ENCODE assay signal across 1 cellular context in the genomic region with DNA sequence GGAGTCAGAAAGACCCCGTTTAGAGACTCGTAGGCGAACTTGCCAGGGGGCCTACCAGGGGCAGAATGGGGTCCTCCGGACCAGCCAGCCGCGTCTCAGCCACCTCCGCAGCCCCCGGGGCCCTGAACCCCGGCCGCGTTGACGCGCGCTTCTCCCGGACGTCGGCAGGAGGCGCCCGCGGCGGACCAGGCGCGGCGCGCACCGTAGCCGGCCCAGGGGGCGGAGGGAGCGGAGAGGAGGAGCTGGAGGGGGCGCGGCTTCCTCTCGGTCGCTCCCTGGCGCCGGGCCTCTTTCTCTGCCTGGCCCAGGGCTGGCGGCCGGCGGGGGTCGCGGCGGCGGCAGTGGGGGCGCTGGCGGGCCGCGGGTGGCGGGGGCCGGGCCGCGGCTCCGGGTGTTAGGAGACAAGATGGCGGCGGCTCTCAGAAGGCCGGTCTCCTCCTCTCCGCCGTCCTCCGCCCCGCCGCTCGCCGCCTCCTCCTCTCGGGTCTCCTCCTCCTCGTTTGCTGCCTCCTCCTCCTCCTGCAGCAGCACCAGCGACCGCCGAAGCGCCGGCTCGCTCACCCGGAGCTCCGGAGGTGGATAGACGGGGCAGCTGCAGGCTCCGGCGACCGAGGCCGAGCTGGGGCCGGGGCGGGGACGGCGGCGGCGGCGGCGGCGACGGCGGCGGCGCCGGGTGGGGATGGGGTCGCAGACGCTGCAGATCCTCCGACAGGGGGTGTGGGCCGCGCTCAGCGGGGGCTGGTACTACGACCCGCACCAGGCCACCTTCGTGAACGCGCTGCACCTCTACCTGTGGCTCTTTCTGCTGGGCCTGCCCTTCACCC.
TF ChIP-seq lines count a peak whose summit lies in the region.

A gene (plus strand): TSS at position 288 of the 824 bp plus-strand sequence. CDS start 392 bp downstream, at position 680.

TF ChIP-seq in HepG2, 621 proteins besides CTCF, POLR2A, EP300 and RAD21 (continued from another document and continues in another):
- TF ChIP-seq, protein P1, sequence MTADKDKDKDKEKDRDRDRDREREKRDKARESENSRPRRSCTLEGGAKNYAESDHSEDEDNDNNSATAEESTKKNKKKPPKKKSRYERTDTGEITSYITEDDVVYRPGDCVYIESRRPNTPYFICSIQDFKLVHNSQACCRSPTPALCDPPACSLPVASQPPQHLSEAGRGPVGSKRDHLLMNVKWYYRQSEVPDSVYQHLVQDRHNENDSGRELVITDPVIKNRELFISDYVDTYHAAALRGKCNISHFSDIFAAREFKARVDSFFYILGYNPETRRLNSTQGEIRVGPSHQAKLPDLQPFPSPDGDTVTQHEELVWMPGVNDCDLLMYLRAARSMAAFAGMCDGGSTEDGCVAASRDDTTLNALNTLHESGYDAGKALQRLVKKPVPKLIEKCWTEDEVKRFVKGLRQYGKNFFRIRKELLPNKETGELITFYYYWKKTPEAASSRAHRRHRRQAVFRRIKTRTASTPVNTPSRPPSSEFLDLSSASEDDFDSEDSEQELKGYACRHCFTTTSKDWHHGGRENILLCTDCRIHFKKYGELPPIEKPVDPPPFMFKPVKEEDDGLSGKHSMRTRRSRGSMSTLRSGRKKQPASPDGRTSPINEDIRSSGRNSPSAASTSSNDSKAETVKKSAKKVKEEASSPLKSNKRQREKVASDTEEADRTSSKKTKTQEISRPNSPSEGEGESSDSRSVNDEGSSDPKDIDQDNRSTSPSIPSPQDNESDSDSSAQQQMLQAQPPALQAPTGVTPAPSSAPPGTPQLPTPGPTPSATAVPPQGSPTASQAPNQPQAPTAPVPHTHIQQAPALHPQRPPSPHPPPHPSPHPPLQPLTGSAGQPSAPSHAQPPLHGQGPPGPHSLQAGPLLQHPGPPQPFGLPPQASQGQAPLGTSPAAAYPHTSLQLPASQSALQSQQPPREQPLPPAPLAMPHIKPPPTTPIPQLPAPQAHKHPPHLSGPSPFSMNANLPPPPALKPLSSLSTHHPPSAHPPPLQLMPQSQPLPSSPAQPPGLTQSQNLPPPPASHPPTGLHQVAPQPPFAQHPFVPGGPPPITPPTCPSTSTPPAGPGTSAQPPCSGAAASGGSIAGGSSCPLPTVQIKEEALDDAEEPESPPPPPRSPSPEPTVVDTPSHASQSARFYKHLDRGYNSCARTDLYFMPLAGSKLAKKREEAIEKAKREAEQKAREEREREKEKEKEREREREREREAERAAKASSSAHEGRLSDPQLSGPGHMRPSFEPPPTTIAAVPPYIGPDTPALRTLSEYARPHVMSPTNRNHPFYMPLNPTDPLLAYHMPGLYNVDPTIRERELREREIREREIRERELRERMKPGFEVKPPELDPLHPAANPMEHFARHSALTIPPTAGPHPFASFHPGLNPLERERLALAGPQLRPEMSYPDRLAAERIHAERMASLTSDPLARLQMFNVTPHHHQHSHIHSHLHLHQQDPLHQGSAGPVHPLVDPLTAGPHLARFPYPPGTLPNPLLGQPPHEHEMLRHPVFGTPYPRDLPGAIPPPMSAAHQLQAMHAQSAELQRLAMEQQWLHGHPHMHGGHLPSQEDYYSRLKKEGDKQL (CRISPR knock-in tag; IDR thresholded peaks at IDR 0.05; ENCODE audit: low read depth), result no peak
- TF ChIP-seq RFX1 (IDR thresholded peaks at IDR 0.05), result no peak
- TF ChIP-seq NR1H2 (CRISPR knock-in tag; IDR thresholded peaks at IDR 0.05; ENCODE audit: borderline replicate concordance, low read depth), result no peak
- TF ChIP-seq, protein P2, sequence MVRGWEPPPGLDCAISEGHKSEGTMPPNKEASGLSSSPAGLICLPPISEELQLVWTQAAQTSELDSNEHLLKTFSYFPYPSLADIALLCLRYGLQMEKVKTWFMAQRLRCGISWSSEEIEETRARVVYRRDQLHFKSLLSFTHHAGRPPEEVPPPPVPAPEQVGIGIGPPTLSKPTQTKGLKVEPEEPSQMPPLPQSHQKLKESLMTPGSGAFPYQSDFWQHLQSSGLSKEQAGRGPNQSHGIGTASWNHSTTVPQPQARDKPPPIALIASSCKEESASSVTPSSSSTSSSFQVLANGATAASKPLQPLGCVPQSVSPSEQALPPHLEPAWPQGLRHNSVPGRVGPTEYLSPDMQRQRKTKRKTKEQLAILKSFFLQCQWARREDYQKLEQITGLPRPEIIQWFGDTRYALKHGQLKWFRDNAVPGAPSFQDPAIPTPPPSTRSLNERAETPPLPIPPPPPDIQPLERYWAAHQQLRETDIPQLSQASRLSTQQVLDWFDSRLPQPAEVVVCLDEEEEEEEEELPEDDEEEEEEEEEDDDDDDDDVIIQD (CRISPR knock-in tag; IDR thresholded peaks at IDR 0.05; ENCODE audit: low read depth), result no peak
- no peak for TF ChIP-seq SRSF4 (IDR thresholded peaks at IDR 0.05; ENCODE audit: low read depth, low read length, poor library complexity, severe bottlenecking)
- TF ChIP-seq SMAD1 (CRISPR knock-in tag; IDR thresholded peaks at IDR 0.05; ENCODE audit: borderline replicate concordance, low read depth), result no peak
- TF ChIP-seq, protein P3, sequence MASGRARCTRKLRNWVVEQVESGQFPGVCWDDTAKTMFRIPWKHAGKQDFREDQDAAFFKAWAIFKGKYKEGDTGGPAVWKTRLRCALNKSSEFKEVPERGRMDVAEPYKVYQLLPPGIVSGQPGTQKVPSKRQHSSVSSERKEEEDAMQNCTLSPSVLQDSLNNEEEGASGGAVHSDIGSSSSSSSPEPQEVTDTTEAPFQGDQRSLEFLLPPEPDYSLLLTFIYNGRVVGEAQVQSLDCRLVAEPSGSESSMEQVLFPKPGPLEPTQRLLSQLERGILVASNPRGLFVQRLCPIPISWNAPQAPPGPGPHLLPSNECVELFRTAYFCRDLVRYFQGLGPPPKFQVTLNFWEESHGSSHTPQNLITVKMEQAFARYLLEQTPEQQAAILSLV (CRISPR knock-in tag; IDR thresholded peaks at IDR 0.05; ENCODE audit: borderline replicate concordance), result no peak
- no peak; the same call in 1 of the 2 replicates for TF ChIP-seq ZNF552 (CRISPR knock-in tag; IDR thresholded peaks at IDR 0.05; ENCODE audit: borderline replicate concordance)
- TF ChIP-seq NFYC (CRISPR knock-in tag; IDR thresholded peaks at IDR 0.05), result no peak
- peak; percentile 40; the same call in 1 of the 2 replicates for TF ChIP-seq ISL2 (CRISPR knock-in tag; IDR thresholded peaks at IDR 0.05)
- no peak for TF ChIP-seq MIXL1 (CRISPR knock-in tag; IDR thresholded peaks at IDR 0.05)
- TF ChIP-seq ZNF253 (CRISPR knock-in tag; IDR thresholded peaks at IDR 0.05; ENCODE audit: borderline replicate concordance), result no peak
- no peak for TF ChIP-seq ARNT (IDR thresholded peaks at IDR 0.05)
- no peak for TF ChIP-seq ZNF432 (CRISPR knock-in tag; IDR thresholded peaks at IDR 0.05; ENCODE audit: borderline replicate concordance)
- no peak for TF ChIP-seq ZNF773 (CRISPR knock-in tag; IDR thresholded peaks at IDR 0.05; ENCODE audit: borderline replicate concordance)
- no peak for TF ChIP-seq ZNF20 (CRISPR knock-in tag; IDR thresholded peaks at IDR 0.05)
- 0 out of 2 replicates have a peak, but pooled peaks have one; percentile 43 for TF ChIP-seq ETV6 (CRISPR knock-in tag; conservative IDR thresholded peaks at IDR 0.05)
- no peak for TF ChIP-seq XBP1 (CRISPR knock-in tag; IDR thresholded peaks at IDR 0.05)
- no peak for TF ChIP-seq MAF1 (CRISPR knock-in tag; IDR thresholded peaks at IDR 0.05; ENCODE audit: borderline replicate concordance)
- 0 out of 3 replicates have a peak, but pooled peaks have one; percentile 41 for TF ChIP-seq MXI1 (IDR thresholded peaks at IDR 0.05; ENCODE audit: borderline replicate concordance, low read depth, low read length)
- TF ChIP-seq, protein P4, sequence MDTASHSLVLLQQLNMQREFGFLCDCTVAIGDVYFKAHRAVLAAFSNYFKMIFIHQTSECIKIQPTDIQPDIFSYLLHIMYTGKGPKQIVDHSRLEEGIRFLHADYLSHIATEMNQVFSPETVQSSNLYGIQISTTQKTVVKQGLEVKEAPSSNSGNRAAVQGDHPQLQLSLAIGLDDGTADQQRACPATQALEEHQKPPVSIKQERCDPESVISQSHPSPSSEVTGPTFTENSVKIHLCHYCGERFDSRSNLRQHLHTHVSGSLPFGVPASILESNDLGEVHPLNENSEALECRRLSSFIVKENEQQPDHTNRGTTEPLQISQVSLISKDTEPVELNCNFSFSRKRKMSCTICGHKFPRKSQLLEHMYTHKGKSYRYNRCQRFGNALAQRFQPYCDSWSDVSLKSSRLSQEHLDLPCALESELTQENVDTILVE (CRISPR knock-in tag; IDR thresholded peaks at IDR 0.05), result peak; percentile 65; the same call in 1 of the 2 replicates
- TF ChIP-seq TEAD2 (CRISPR knock-in tag; IDR thresholded peaks at IDR 0.05), result no peak
- 0 out of 2 replicates have a peak, but pooled peaks have one; percentile 11 for TF ChIP-seq ELF3 (CRISPR knock-in tag; IDR thresholded peaks at IDR 0.05)
- TF ChIP-seq ZNF530 (CRISPR knock-in tag; IDR thresholded peaks at IDR 0.05; ENCODE audit: low read depth), result no peak
- TF ChIP-seq, protein P5, sequence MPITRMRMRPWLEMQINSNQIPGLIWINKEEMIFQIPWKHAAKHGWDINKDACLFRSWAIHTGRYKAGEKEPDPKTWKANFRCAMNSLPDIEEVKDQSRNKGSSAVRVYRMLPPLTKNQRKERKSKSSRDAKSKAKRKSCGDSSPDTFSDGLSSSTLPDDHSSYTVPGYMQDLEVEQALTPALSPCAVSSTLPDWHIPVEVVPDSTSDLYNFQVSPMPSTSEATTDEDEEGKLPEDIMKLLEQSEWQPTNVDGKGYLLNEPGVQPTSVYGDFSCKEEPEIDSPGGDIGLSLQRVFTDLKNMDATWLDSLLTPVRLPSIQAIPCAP (CRISPR knock-in tag; IDR thresholded peaks at IDR 0.05; ENCODE audit: low read depth), result no peak
- TF ChIP-seq, protein P6, sequence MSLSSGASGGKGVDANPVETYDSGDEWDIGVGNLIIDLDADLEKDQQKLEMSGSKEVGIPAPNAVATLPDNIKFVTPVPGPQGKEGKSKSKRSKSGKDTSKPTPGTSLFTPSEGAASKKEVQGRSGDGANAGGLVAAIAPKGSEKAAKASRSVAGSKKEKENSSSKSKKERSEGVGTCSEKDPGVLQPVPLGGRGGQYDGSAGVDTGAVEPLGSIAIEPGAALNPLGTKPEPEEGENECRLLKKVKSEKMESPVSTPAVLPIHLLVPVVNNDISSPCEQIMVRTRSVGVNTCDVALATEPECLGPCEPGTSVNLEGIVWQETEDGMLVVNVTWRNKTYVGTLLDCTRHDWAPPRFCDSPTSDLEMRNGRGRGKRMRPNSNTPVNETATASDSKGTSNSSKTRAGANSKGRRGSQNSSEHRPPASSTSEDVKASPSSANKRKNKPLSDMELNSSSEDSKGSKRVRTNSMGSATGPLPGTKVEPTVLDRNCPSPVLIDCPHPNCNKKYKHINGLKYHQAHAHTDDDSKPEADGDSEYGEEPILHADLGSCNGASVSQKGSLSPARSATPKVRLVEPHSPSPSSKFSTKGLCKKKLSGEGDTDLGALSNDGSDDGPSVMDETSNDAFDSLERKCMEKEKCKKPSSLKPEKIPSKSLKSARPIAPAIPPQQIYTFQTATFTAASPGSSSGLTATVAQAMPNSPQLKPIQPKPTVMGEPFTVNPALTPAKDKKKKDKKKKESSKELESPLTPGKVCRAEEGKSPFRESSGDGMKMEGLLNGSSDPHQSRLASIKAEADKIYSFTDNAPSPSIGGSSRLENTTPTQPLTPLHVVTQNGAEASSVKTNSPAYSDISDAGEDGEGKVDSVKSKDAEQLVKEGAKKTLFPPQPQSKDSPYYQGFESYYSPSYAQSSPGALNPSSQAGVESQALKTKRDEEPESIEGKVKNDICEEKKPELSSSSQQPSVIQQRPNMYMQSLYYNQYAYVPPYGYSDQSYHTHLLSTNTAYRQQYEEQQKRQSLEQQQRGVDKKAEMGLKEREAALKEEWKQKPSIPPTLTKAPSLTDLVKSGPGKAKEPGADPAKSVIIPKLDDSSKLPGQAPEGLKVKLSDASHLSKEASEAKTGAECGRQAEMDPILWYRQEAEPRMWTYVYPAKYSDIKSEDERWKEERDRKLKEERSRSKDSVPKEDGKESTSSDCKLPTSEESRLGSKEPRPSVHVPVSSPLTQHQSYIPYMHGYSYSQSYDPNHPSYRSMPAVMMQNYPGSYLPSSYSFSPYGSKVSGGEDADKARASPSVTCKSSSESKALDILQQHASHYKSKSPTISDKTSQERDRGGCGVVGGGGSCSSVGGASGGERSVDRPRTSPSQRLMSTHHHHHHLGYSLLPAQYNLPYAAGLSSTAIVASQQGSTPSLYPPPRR (CRISPR knock-in tag; IDR thresholded peaks at IDR 0.05; ENCODE audit: borderline replicate concordance), result no peak
- no peak; the same call in 1 of the 2 replicates for TF ChIP-seq SP5 (CRISPR knock-in tag; IDR thresholded peaks at IDR 0.05; ENCODE audit: borderline replicate concordance, low read depth)
- TF ChIP-seq ZBTB1 (CRISPR knock-in tag; IDR thresholded peaks at IDR 0.05; ENCODE audit: borderline replicate concordance), result no peak
- TF ChIP-seq, protein P7, sequence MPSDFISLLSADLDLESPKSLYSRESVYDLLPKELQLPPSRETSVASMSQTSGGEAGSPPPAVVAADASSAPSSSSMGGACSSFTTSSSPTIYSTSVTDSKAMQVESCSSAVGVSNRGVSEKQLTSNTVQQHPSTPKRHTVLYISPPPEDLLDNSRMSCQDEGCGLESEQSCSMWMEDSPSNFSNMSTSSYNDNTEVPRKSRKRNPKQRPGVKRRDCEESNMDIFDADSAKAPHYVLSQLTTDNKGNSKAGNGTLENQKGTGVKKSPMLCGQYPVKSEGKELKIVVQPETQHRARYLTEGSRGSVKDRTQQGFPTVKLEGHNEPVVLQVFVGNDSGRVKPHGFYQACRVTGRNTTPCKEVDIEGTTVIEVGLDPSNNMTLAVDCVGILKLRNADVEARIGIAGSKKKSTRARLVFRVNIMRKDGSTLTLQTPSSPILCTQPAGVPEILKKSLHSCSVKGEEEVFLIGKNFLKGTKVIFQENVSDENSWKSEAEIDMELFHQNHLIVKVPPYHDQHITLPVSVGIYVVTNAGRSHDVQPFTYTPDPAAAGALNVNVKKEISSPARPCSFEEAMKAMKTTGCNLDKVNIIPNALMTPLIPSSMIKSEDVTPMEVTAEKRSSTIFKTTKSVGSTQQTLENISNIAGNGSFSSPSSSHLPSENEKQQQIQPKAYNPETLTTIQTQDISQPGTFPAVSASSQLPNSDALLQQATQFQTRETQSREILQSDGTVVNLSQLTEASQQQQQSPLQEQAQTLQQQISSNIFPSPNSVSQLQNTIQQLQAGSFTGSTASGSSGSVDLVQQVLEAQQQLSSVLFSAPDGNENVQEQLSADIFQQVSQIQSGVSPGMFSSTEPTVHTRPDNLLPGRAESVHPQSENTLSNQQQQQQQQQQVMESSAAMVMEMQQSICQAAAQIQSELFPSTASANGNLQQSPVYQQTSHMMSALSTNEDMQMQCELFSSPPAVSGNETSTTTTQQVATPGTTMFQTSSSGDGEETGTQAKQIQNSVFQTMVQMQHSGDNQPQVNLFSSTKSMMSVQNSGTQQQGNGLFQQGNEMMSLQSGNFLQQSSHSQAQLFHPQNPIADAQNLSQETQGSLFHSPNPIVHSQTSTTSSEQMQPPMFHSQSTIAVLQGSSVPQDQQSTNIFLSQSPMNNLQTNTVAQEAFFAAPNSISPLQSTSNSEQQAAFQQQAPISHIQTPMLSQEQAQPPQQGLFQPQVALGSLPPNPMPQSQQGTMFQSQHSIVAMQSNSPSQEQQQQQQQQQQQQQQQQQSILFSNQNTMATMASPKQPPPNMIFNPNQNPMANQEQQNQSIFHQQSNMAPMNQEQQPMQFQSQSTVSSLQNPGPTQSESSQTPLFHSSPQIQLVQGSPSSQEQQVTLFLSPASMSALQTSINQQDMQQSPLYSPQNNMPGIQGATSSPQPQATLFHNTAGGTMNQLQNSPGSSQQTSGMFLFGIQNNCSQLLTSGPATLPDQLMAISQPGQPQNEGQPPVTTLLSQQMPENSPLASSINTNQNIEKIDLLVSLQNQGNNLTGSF (CRISPR knock-in tag; IDR thresholded peaks at IDR 0.05), result no peak
- TF ChIP-seq YEATS2 (CRISPR knock-in tag; IDR thresholded peaks at IDR 0.05; ENCODE audit: borderline replicate concordance), result no peak
- no peak for TF ChIP-seq ZNF326 (CRISPR knock-in tag; IDR thresholded peaks at IDR 0.05; ENCODE audit: borderline replicate concordance)
- TF ChIP-seq ZNF644 (CRISPR knock-in tag; IDR thresholded peaks at IDR 0.05; ENCODE audit: low read depth), result no peak
- no peak for TF ChIP-seq FOXJ3 (CRISPR knock-in tag; IDR thresholded peaks at IDR 0.05; ENCODE audit: borderline replicate concordance)
- TF ChIP-seq SSRP1 (CRISPR knock-in tag; IDR thresholded peaks at IDR 0.05), result no peak
- no peak for TF ChIP-seq RARA (CRISPR knock-in tag; IDR thresholded peaks at IDR 0.05)
- no peak for TF ChIP-seq ZFP90 (CRISPR knock-in tag; IDR thresholded peaks at IDR 0.05; ENCODE audit: borderline replicate concordance)
